21 cellular contexts compared by ENCODE assay signal in genomic region chr15:94081829-94082228, GRCh38.
DNase-seq lines count a peak whose midpoint lies in the region; ATAC-seq lines count a peak whose summit lies in the region.
"Had no signal": no experiment of that assay in that cellular context is flagged by ENCODE, and none has a peak within 500 bp of the region (broad histone marks: within the 10 kb centered on the region; RNA-seq: fewer than 3 reads in every experiment).

No MANE protein-coding gene starts in this region.

- peak overlapping the region in 1 of 2 experiments; percentile 23 for H3K18ac ChIP-seq in mesenchymal stem cell (ENCODE audit: low read depth in 1 of 2, low read length in 2 of 2)

- H2AFZ ChIP-seq in GM23248 = no peak overlapping the region
- no peak overlapping the region for H2AFZ ChIP-seq in mesenchymal stem cell (ENCODE audit: low read depth, low read length)

- H3K4me2 ChIP-seq in GM23248 (ENCODE audit: unreplicated experiment) (peak overlapping the region; percentile 72), mesenchymal stem cell (ENCODE audit: low read length, poor library complexity, severe bottlenecking) (no peak overlapping the region)

- peak overlapping the region; percentile 2 for H2BK120ac ChIP-seq in mesenchymal stem cell (ENCODE audit: low read depth, low read length)

- H2AK5ac ChIP-seq in mesenchymal stem cell (ENCODE audit: low read length, severe bottlenecking) = no peak overlapping the region

- H3F3A ChIP-seq in GM23248 (ENCODE audit: insufficient read depth) = peaks cover 35% of the 10 kb centered on the region

- DNase-seq in GM23248 = no peak
- DNase-seq in RPMI7951 (ENCODE audit: low read depth) = peak; percentile 42
- no peak for DNase-seq in mesenchymal stem cell
- no peak for DNase-seq in activated T-cell treated with anti-CD3 and anti-CD28 coated beads, Interleukin-2, amount 50 U/mL, for 1 hour
- DNase-seq in H4 (ENCODE audit: low spot score) = no peak
- DNase-seq: Calu3, DMS79 treated with DMSO at 0.1 percent for 48 hours, GF-D8, H7, KBM-7, NCI-H2029, NCI-H446, NCI-H524 treated with DMSO at 0.1 percent for 48 hours, NCI-H82, SHP77 treated with DMSO at 0.1 percent for 48 hours had no signal

- no peaks in the 10 kb centered on the region for H3K79me2 ChIP-seq in GM23248 (ENCODE audit: insufficient read depth)

- H3K4ac ChIP-seq in mesenchymal stem cell (ENCODE audit: low read depth in 1 of 2, low read length in 2 of 2) = peak overlapping the region in 1 of 2 experiments; percentile 63

- no peaks in the 10 kb centered on the region for H4K20me1 ChIP-seq in GM23248 (ENCODE audit: insufficient read depth)

- H3K4me3 ChIP-seq in GM23248 = no peak overlapping the region
- no peak overlapping the region for H3K4me3 ChIP-seq in mesenchymal stem cell (ENCODE audit: insufficient read depth in 1 of 2, low read depth in 1 of 2, low read length in 2 of 2)
- no peak overlapping the region for H3K4me3 ChIP-seq in rectal smooth muscle tissue (ENCODE audit: low read length)
- H3K4me3 ChIP-seq: SK-N-MC had no signal

- H4K8ac ChIP-seq in mesenchymal stem cell (ENCODE audit: low read length) = no peak overlapping the region

- H3K9me2 ChIP-seq in GM23248 (ENCODE audit: insufficient read depth) = no peaks in the 10 kb centered on the region

- H2BK12ac ChIP-seq in mesenchymal stem cell (ENCODE audit: low read length in 2 of 2) = peak overlapping the region; percentile 41 to 64

- H3K23ac ChIP-seq in mesenchymal stem cell (ENCODE audit: low read length in 2 of 2) = no peak overlapping the region

- no peak overlapping the region for H4K91ac ChIP-seq in mesenchymal stem cell (ENCODE audit: low read length)

- ATAC-seq in HG03039 (IDR thresholded peaks at IDR 0.05; ENCODE audit: unreplicated experiment) = no peak
- ATAC-seq in HG03097 (IDR thresholded peaks at IDR 0.05; ENCODE audit: low FRiP score, unreplicated experiment) = no peak
- ATAC-seq: Panc1 had no signal

- in situ Hi-C loops in GM23248 (cut with MboI) = no loop called here

- H3K36me3 ChIP-seq in GM23248 (ENCODE audit: low read depth) (no peaks in the 10 kb centered on the region), mesenchymal stem cell (ENCODE audit: control insufficient read depth in 1 of 2, insufficient read depth in 2 of 2, low read depth in 1 of 2, low read length in 2 of 2) (no peaks in the 10 kb centered on the region), rectal smooth muscle tissue (ENCODE audit: control insufficient read depth, insufficient read depth, low read length) (no peaks in the 10 kb centered on the region)
- H3K36me3 ChIP-seq: MG63 had no signal

- WGBS in GM23248 (ENCODE audit: low coverage in 1 of 2, low lambda C conversion rate in 2 of 2, missing lambda C conversion rate in 2 of 2), 2 experiments = 74 to 77% methylated on average over 4 of the region's 4 CpGs
- WGBS in mesenchymal stem cell = 92% methylated on average over 3 of the region's 4 CpGs

- no peak overlapping the region for H3K14ac ChIP-seq in mesenchymal stem cell (ENCODE audit: low read length in 2 of 2)

- no peak overlapping the region for H2BK5ac ChIP-seq in mesenchymal stem cell (ENCODE audit: low read depth, low read length, poor library complexity, severe bottlenecking)

- no peak overlapping the region for H2BK15ac ChIP-seq in mesenchymal stem cell (ENCODE audit: low read depth, poor library complexity, severe bottlenecking)

- H3K79me1 ChIP-seq in mesenchymal stem cell (replicated peaks; ENCODE audit: low read length, poor library complexity, severe bottlenecking) = no peaks in the 10 kb centered on the region

- H3K9ac ChIP-seq in GM23248 (no peak overlapping the region), mesenchymal stem cell (ENCODE audit: low read length) (no peak overlapping the region), rectal smooth muscle tissue (ENCODE audit: low read length) (no peak overlapping the region)

- H3K27ac ChIP-seq in GM23248 = no peak overlapping the region
- no peak overlapping the region for H3K27ac ChIP-seq in mesenchymal stem cell (ENCODE audit: low read length, poor library complexity, severe bottlenecking)
- peak overlapping the region; percentile 62 for H3K27ac ChIP-seq in rectal smooth muscle tissue (ENCODE audit: low read depth, low read length)
- H3K27ac ChIP-seq: SK-N-MC had no signal

- H3K4me1 ChIP-seq in GM23248 (ENCODE audit: insufficient read depth) = peaks cover 44% of the 10 kb centered on the region
- peaks cover 9% of the 10 kb centered on the region for H3K4me1 ChIP-seq in mesenchymal stem cell (ENCODE audit: control insufficient read depth, insufficient read depth, low read depth, low read length)
- H3K4me1 ChIP-seq in rectal smooth muscle tissue (ENCODE audit: control insufficient read depth, insufficient read depth, low read length) = peaks cover 34% of the 10 kb centered on the region

- H3K27me3 ChIP-seq in GM23248 (replicated peaks; ENCODE audit: insufficient read depth) (no peaks in the 10 kb centered on the region), mesenchymal stem cell (ENCODE audit: control insufficient read depth in 1 of 2, insufficient read depth in 1 of 2, low read length in 2 of 2) (no peaks in the 10 kb centered on the region), rectal smooth muscle tissue (ENCODE audit: control insufficient read depth, insufficient read depth, low read length) (no peaks in the 10 kb centered on the region)
- H3K27me3 ChIP-seq: MG63 had no signal

- H3K9me3 ChIP-seq in GM23248 (ENCODE audit: low read depth) = no peaks in the 10 kb centered on the region
- no peaks in the 10 kb centered on the region for H3K9me3 ChIP-seq in mesenchymal stem cell (ENCODE audit: control insufficient read depth, low read length)
- H3K9me3 ChIP-seq: MG63 had no signal
